ENCODE assay signal across 30 cellular contexts in genomic region chr5:94359880-94360279, GRCh38.
"Had no signal": no experiment of that assay in that cellular context is flagged by ENCODE, and none has a peak within 500 bp of the region (broad histone marks: within the 10 kb centered on the region; RNA-seq: fewer than 3 reads in every experiment).

No MANE protein-coding gene starts in this region.

- H3K27me3 Mint-ChIP-seq: activated CD4-positive, alpha-beta memory T cell treated with anti-CD3 and anti-CD28 coated beads, Interleukin-2, amount 10 ng/mL, durations not matched to agents 7 days and 5 days; activated CD4-positive, alpha-beta T cell treated with anti-CD3 and anti-CD28 coated beads, Interleukin-2, amount 10 ng/mL, durations not matched to agents 7 days and 5 days; activated naive CD4-positive, alpha-beta T cell treated with anti-CD3 and anti-CD28 coated beads, Interleukin-2, amount 10 ng/mL, durations not matched to agents 7 days and 5 days; activated naive CD8-positive, alpha-beta T cell treated with anti-CD3 and anti-CD28 coated beads, Interleukin-2, amount 10 ng/mL, durations not matched to agents 7 days and 5 days; activated T-cell treated with anti-CD3 and anti-CD28 coated beads, Interleukin-2, amount 50 U/mL, for 24 hours; brain; effector memory CD8-positive, alpha-beta T cell; stimulated activated naive CD8-positive, alpha-beta T cell treated with anti-CD3 and anti-CD28 coated beads, Interleukin-15, amount 100 ng/mL, for 72 hours; type B pancreatic cell had no signal

- H3K9me3 ChIP-seq: ascending aorta, gastroesophageal sphincter, left lung, uterus had no signal

- H3K27ac ChIP-seq: ascending aorta, cardiac muscle cell, gastroesophageal sphincter, left lung, skin epidermis, uterus, WERI-Rb-1 had no signal

- ATAC-seq: effector memory CD8-positive, alpha-beta T cell; gastroesophageal sphincter; left lung; sciatic nerve; stimulated activated effector memory CD8-positive, alpha-beta T cell treated with anti-CD3 and anti-CD28 coated beads, Interleukin-12 subunit alpha, Interleukin-12 subunit beta, amount 100 ng/mL, for 72 hours; stimulated activated naive CD8-positive, alpha-beta T cell treated with anti-CD3 and anti-CD28 coated beads, Interleukin-15, amount 100 ng/mL, for 72 hours had no signal

- H3K4me1 ChIP-seq: ascending aorta, gastroesophageal sphincter, left lung, uterus had no signal

- H3K4me3 Mint-ChIP-seq: activated CD4-positive, alpha-beta memory T cell treated with anti-CD3 and anti-CD28 coated beads, Interleukin-2, amount 10 ng/mL, durations not matched to agents 7 days and 5 days; activated CD4-positive, alpha-beta T cell treated with anti-CD3 and anti-CD28 coated beads, Interleukin-2, amount 10 ng/mL, durations not matched to agents 7 days and 5 days; activated naive CD4-positive, alpha-beta T cell treated with anti-CD3 and anti-CD28 coated beads, Interleukin-2, amount 10 ng/mL, durations not matched to agents 7 days and 5 days; activated naive CD8-positive, alpha-beta T cell treated with anti-CD3 and anti-CD28 coated beads, Interleukin-2, amount 10 ng/mL, durations not matched to agents 7 days and 5 days; activated T-cell treated with anti-CD3 and anti-CD28 coated beads, Interleukin-2, amount 50 U/mL, for 24 hours; brain; effector memory CD8-positive, alpha-beta T cell; nephron; stimulated activated effector memory CD8-positive, alpha-beta T cell treated with anti-CD3 and anti-CD28 coated beads, Interleukin-12 subunit alpha, Interleukin-12 subunit beta, amount 100 ng/mL, for 72 hours; stimulated activated naive CD8-positive, alpha-beta T cell treated with anti-CD3 and anti-CD28 coated beads, Interleukin-15, amount 100 ng/mL, for 72 hours; T-helper 1 cell treated with Interleukin-12 subunit alpha and Interleukin-12 subunit beta and Interleukin-4 antibody, amounts not matched to agents 30 μg/mL and 1 μg/mL, for 36 hours; type B pancreatic cell had no signal

- H3K4me1 Mint-ChIP-seq: activated CD4-positive, alpha-beta memory T cell treated with anti-CD3 and anti-CD28 coated beads, Interleukin-2, amount 10 ng/mL, durations not matched to agents 7 days and 5 days; activated CD4-positive, alpha-beta T cell treated with anti-CD3 and anti-CD28 coated beads, Interleukin-2, amount 10 ng/mL, durations not matched to agents 7 days and 5 days; activated naive CD4-positive, alpha-beta T cell treated with anti-CD3 and anti-CD28 coated beads, Interleukin-2, amount 10 ng/mL, durations not matched to agents 7 days and 5 days; activated naive CD8-positive, alpha-beta T cell treated with anti-CD3 and anti-CD28 coated beads, Interleukin-2, amount 10 ng/mL, durations not matched to agents 7 days and 5 days; brain; nephron; stimulated activated effector memory CD8-positive, alpha-beta T cell treated with anti-CD3 and anti-CD28 coated beads, Interleukin-12 subunit alpha, Interleukin-12 subunit beta, amount 100 ng/mL, for 72 hours; stimulated activated naive CD8-positive, alpha-beta T cell treated with anti-CD3 and anti-CD28 coated beads, Interleukin-15, amount 100 ng/mL, for 72 hours had no signal

- H3K27me3 ChIP-seq: ascending aorta, cardiac muscle cell, gastroesophageal sphincter, left lung, uterus had no signal

- H3K27ac Mint-ChIP-seq: activated CD4-positive, alpha-beta memory T cell treated with anti-CD3 and anti-CD28 coated beads, Interleukin-2, amount 10 ng/mL, durations not matched to agents 7 days and 5 days; activated CD4-positive, alpha-beta T cell treated with anti-CD3 and anti-CD28 coated beads, Interleukin-2, amount 10 ng/mL, durations not matched to agents 7 days and 5 days; activated naive CD4-positive, alpha-beta T cell treated with anti-CD3 and anti-CD28 coated beads, Interleukin-2, amount 10 ng/mL, durations not matched to agents 7 days and 5 days; activated naive CD8-positive, alpha-beta T cell treated with anti-CD3 and anti-CD28 coated beads, Interleukin-2, amount 10 ng/mL, durations not matched to agents 7 days and 5 days; activated T-cell treated with anti-CD3 and anti-CD28 coated beads, Interleukin-2, amount 50 U/mL, for 24 hours; brain; effector memory CD8-positive, alpha-beta T cell; nephron; stimulated activated effector memory CD8-positive, alpha-beta T cell treated with anti-CD3 and anti-CD28 coated beads, Interleukin-12 subunit alpha, Interleukin-12 subunit beta, amount 100 ng/mL, for 72 hours; stimulated activated naive CD8-positive, alpha-beta T cell treated with anti-CD3 and anti-CD28 coated beads, Interleukin-15, amount 100 ng/mL, for 72 hours; T-helper 1 cell treated with Interleukin-12 subunit alpha and Interleukin-12 subunit beta and Interleukin-4 antibody, amounts not matched to agents 30 μg/mL and 1 μg/mL, for 36 hours; type B pancreatic cell had no signal

- H3K36me3 Mint-ChIP-seq: activated naive CD4-positive, alpha-beta T cell treated with anti-CD3 and anti-CD28 coated beads, Interleukin-2, amount 10 ng/mL, durations not matched to agents 7 days and 5 days; activated naive CD8-positive, alpha-beta T cell treated with anti-CD3 and anti-CD28 coated beads, Interleukin-2, amount 10 ng/mL, durations not matched to agents 7 days and 5 days; stimulated activated effector memory CD8-positive, alpha-beta T cell treated with anti-CD3 and anti-CD28 coated beads, Interleukin-12 subunit alpha, Interleukin-12 subunit beta, amount 100 ng/mL, for 72 hours; type B pancreatic cell had no signal

- H3K4me3 ChIP-seq: ascending aorta, cardiac muscle cell, gastroesophageal sphincter, left lung, skin epidermis, uterus had no signal

- H3K9me3 Mint-ChIP-seq: activated CD4-positive, alpha-beta memory T cell treated with anti-CD3 and anti-CD28 coated beads, Interleukin-2, amount 10 ng/mL, durations not matched to agents 7 days and 5 days; activated CD4-positive, alpha-beta T cell treated with anti-CD3 and anti-CD28 coated beads, Interleukin-2, amount 10 ng/mL, durations not matched to agents 7 days and 5 days; activated naive CD4-positive, alpha-beta T cell treated with anti-CD3 and anti-CD28 coated beads, Interleukin-2, amount 10 ng/mL, durations not matched to agents 7 days and 5 days; activated naive CD8-positive, alpha-beta T cell treated with anti-CD3 and anti-CD28 coated beads, Interleukin-2, amount 10 ng/mL, durations not matched to agents 7 days and 5 days; activated T-cell treated with anti-CD3 and anti-CD28 coated beads, Interleukin-2, amount 50 U/mL, for 24 hours; effector memory CD8-positive, alpha-beta T cell; nephron; stimulated activated effector memory CD8-positive, alpha-beta T cell treated with anti-CD3 and anti-CD28 coated beads, Interleukin-12 subunit alpha, Interleukin-12 subunit beta, amount 100 ng/mL, for 72 hours; stimulated activated naive CD8-positive, alpha-beta T cell treated with anti-CD3 and anti-CD28 coated beads, Interleukin-15, amount 100 ng/mL, for 72 hours; T-helper 1 cell treated with Interleukin-12 subunit alpha and Interleukin-12 subunit beta and Interleukin-4 antibody, amounts not matched to agents 30 μg/mL and 1 μg/mL, for 36 hours; type B pancreatic cell had no signal

- DNase-seq: activated CD4-positive, alpha-beta memory T cell treated with anti-CD3 and anti-CD28 coated beads, Interleukin-2, amount 10 ng/mL, durations not matched to agents 7 days and 5 days; activated CD4-positive, alpha-beta T cell treated with anti-CD3 and anti-CD28 coated beads for 1 hour; activated CD4-positive, alpha-beta T cell treated with anti-CD3 and anti-CD28 coated beads, Interleukin-2, amount 10 ng/mL, durations not matched to agents 7 days and 5 days; activated CD8-positive, alpha-beta memory T cell treated with anti-CD3 and anti-CD28 coated beads, Interleukin-2, amount 50 U/mL, for 48 hours; activated gamma-delta T cell; activated naive CD4-positive, alpha-beta T cell treated with anti-CD3 and anti-CD28 coated beads, Interleukin-2, amount 10 ng/mL, durations not matched to agents 7 days and 5 days; activated naive CD8-positive, alpha-beta T cell treated with anti-CD3 and anti-CD28 coated beads, Interleukin-2, amount 10 ng/mL, durations not matched to agents 7 days and 5 days; activated T-cell treated with anti-CD3 and anti-CD28 coated beads, Interleukin-2, amount 50 U/mL, for 24 hours; cortex of kidney; effector memory CD8-positive, alpha-beta T cell; hypothalamus; left lung; posterior cingulate gyrus; stimulated activated CD4-positive, alpha-beta T cell treated with anti-CD3 and anti-CD28 coated beads, Interleukin-12 subunit alpha, Interleukin-12 subunit beta, amount 100 ng/mL, for 4 hours; stimulated activated CD4-positive, alpha-beta T cell treated with anti-CD3 and anti-CD28 coated beads, Interleukin-4, amount 100 ng/mL, for 1 hour; stimulated activated naive CD8-positive, alpha-beta T cell treated with anti-CD3 and anti-CD28 coated beads, Interleukin-15, amount 100 ng/mL, for 72 hours; substantia nigra; T-helper 9 cell; uterus; WERI-Rb-1 had no signal

- H3K36me3 ChIP-seq: ascending aorta, cardiac muscle cell, gastroesophageal sphincter, left lung, uterus, WERI-Rb-1 had no signal
